ENCODE assay signal across 13 cellular contexts in the genomic region with DNA sequence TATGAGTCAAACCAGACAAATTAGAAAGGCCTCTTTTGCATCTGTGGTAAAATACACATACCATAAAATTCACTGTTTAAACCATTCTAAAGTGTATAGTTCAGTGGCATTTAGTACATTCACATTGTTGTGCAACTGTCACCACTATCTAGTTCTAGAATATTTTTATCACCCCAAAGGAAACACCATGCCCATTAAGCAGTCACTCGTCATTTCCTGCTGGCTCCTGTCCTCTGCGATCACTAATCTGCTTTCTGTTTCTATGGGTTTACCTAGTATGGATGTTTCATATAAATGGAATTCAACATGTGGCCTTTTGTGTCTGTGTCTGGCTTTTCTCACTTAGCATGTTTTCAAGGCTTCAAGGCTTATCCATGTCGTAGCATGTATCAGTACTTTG.
DNase-seq lines count a peak whose midpoint lies in the region; ATAC-seq and TF ChIP-seq lines count a peak whose summit lies in the region.
"Had no signal": no experiment of that assay in that cellular context is flagged by ENCODE, and none has a peak within 500 bp of the region (broad histone marks: within the 10 kb centered on the region; RNA-seq: fewer than 3 reads in every experiment).

No MANE protein-coding gene starts in this region.

- 92% methylated on average over 3 of the region's 3 CpGs for WGBS in mammary epithelial cell (ENCODE audit: low coverage, missing lambda C conversion rate)

- H3K4me3 Mint-ChIP-seq in activated CD8-positive, alpha-beta T cell treated with anti-CD3 and anti-CD28 coated beads for 36 hours, result no peak overlapping the region
- H3K4me3 Mint-ChIP-seq in activated CD8-positive, alpha-beta T cell treated with anti-CD3 and anti-CD28 coated beads, Interleukin-2, amount 10 ng/mL, durations not matched to agents 7 days and 5 days, result no peak overlapping the region
- H3K4me3 Mint-ChIP-seq: activated T-cell treated with anti-CD3 and anti-CD28 coated beads, Interleukin-2, amount 50 U/mL, for 4 hours had no signal

- no peaks in the 10 kb centered on the region for H3K4me1 ChIP-seq in mammary epithelial cell (ENCODE audit: insufficient read depth, low read length)
- H3K4me1 ChIP-seq: left ventricle myocardium inferior had no signal

- no peak overlapping the region for H3K27ac ChIP-seq in mammary epithelial cell (ENCODE audit: insufficient read depth, low read depth, low read length)
- H3K27ac ChIP-seq: 22Rv1, left ventricle myocardium inferior had no signal

- no peak overlapping the region for H3K9ac ChIP-seq in mammary epithelial cell (ENCODE audit: insufficient read depth, low read length)

- no peaks in the 10 kb centered on the region for H3K36me3 Mint-ChIP-seq in activated CD8-positive, alpha-beta T cell treated with anti-CD3 and anti-CD28 coated beads for 36 hours (ENCODE audit: low read depth)
- H3K36me3 Mint-ChIP-seq in activated CD8-positive, alpha-beta T cell treated with anti-CD3 and anti-CD28 coated beads, Interleukin-2, amount 10 ng/mL, durations not matched to agents 7 days and 5 days (ENCODE audit: low read depth), result no peaks in the 10 kb centered on the region

- H3K4me1 Mint-ChIP-seq in activated CD8-positive, alpha-beta T cell treated with anti-CD3 and anti-CD28 coated beads for 36 hours (ENCODE audit: low read depth), result peaks cover 2% of the 10 kb centered on the region
- peaks cover 4% of the 10 kb centered on the region for H3K4me1 Mint-ChIP-seq in activated CD8-positive, alpha-beta T cell treated with anti-CD3 and anti-CD28 coated beads, Interleukin-2, amount 10 ng/mL, durations not matched to agents 7 days and 5 days (ENCODE audit: low read depth)

- H2AFZ ChIP-seq in mammary epithelial cell (ENCODE audit: low read depth, low read length), result peak overlapping the region; percentile 25

- peak; percentile 34 for ATAC-seq in activated CD8-positive, alpha-beta T cell treated with anti-CD3 and anti-CD28 coated beads for 36 hours
- ATAC-seq in activated CD8-positive, alpha-beta T cell treated with anti-CD3 and anti-CD28 coated beads, Interleukin-2, amount 10 ng/mL, durations not matched to agents 7 days and 5 days, result no peak
- ATAC-seq in left colon, result no peak
- ATAC-seq: activated T-cell treated with anti-CD3 and anti-CD28 coated beads, Interleukin-2, amount 50 U/mL, for 4 hours had no signal

- peak; percentile 6 for DNase-seq in activated CD8-positive, alpha-beta T cell treated with anti-CD3 and anti-CD28 coated beads for 36 hours
- no peak for DNase-seq in activated CD8-positive, alpha-beta T cell treated with anti-CD3 and anti-CD28 coated beads, Interleukin-2, amount 10 ng/mL, durations not matched to agents 7 days and 5 days
- DNase-seq in M059J (ENCODE audit: low read depth) (peak; percentile 90), mammary epithelial cell (peak; percentile 70), retinal pigment epithelial cell (ENCODE audit: low read depth) (peak; percentile 26), NCI-H2196 treated with DMSO at 0.1 percent for 48 hours (lab: John Stamatoyannopoulos, UW; ENCODE audit: unreplicated experiment) (no peak), left colon (no peak), NCI-H128 (lab: John Stamatoyannopoulos, UW; ENCODE audit: unreplicated experiment) (no peak)
- DNase-seq: activated T-cell treated with anti-CD3 and anti-CD28 coated beads, Interleukin-2, amount 50 U/mL, for 4 hours; effector CD4-positive, alpha-beta T cell; left ventricle myocardium inferior; NCI-H2029 treated with DMSO at 0.1 percent for 48 hours had no signal

- no peak overlapping the region for H3K27ac Mint-ChIP-seq in activated CD8-positive, alpha-beta T cell treated with anti-CD3 and anti-CD28 coated beads for 36 hours
- H3K27ac Mint-ChIP-seq in activated CD8-positive, alpha-beta T cell treated with anti-CD3 and anti-CD28 coated beads, Interleukin-2, amount 10 ng/mL, durations not matched to agents 7 days and 5 days, result no peak overlapping the region

- H3K4me2 ChIP-seq in mammary epithelial cell (ENCODE audit: insufficient read depth, low read depth, low read length), result no peak overlapping the region

- no peaks in the 10 kb centered on the region for H3K27me3 Mint-ChIP-seq in activated CD8-positive, alpha-beta T cell treated with anti-CD3 and anti-CD28 coated beads for 36 hours
- no peaks in the 10 kb centered on the region for H3K27me3 Mint-ChIP-seq in activated CD8-positive, alpha-beta T cell treated with anti-CD3 and anti-CD28 coated beads, Interleukin-2, amount 10 ng/mL, durations not matched to agents 7 days and 5 days (ENCODE audit: low read depth)

- BruUV-seq in mammary epithelial cell (replicated peaks; lab: Mats Ljungman, UMichigan), result no TSS peak

- H3K4me3 ChIP-seq in mammary epithelial cell (replicated peaks in 1 of 3; ENCODE audit: insufficient read depth in 1 of 3, low read depth in 2 of 3, low read length in 3 of 3) (no peak overlapping the region), retinal pigment epithelial cell (ENCODE audit: low read length) (no peak overlapping the region)
- H3K4me3 ChIP-seq: left ventricle myocardium inferior had no signal

- in situ Hi-C loops in mammary epithelial cell (cut with MboI; ENCODE audit: low sequenced_read_pairs in 2 of 2), result no loop called here

- CTCF ChIA-PET in activated CD8-positive, alpha-beta T cell treated with anti-CD3 and anti-CD28 coated beads for 36 hours (lab: Charles Lee), result no interaction called here
- CTCF ChIA-PET in activated CD8-positive, alpha-beta T cell treated with anti-CD3 and anti-CD28 coated beads, Interleukin-2, amount 10 ng/mL, durations not matched to agents 7 days and 5 days (lab: Charles Lee), result no interaction called here
- CTCF ChIA-PET in mammary epithelial cell (lab: Charles Lee; ENCODE audit: low non-redundant PET), result no interaction called here

- dilution Hi-C loops in mammary epithelial cell (cut with HindIII; ENCODE audit: low sequenced_read_pairs), result no loop called here

- no peak for TF ChIP-seq CTCF in activated CD8-positive, alpha-beta T cell treated with anti-CD3 and anti-CD28 coated beads for 36 hours (IDR thresholded peaks at IDR 0.05)
- no peak for TF ChIP-seq CTCF in mammary epithelial cell (conservative IDR thresholded peaks at IDR 0.05 in 1 of 2, IDR thresholded peaks at IDR 0.05 in 1 of 2; ENCODE audit: extremely low read depth in 1 of 2, insufficient read depth in 1 of 2, low read depth in 1 of 2, low read length in 2 of 2)
- TF ChIP-seq CTCF in retinal pigment epithelial cell (conservative IDR thresholded peaks at IDR 0.05; ENCODE audit: low read depth, low read length), result no peak

- no peaks in the 10 kb centered on the region for H3K79me2 ChIP-seq in mammary epithelial cell (ENCODE audit: insufficient read depth, low read length)

- POLR2A ChIA-PET in activated CD8-positive, alpha-beta T cell treated with anti-CD3 and anti-CD28 coated beads for 36 hours (lab: Charles Lee), result no interaction called here
- POLR2A ChIA-PET in activated CD8-positive, alpha-beta T cell treated with anti-CD3 and anti-CD28 coated beads, Interleukin-2, amount 10 ng/mL, durations not matched to agents 7 days and 5 days (lab: Charles Lee), result no interaction called here

- H4K20me1 ChIP-seq in mammary epithelial cell (ENCODE audit: insufficient read depth, low read length), result no peaks in the 10 kb centered on the region

- H3K27me3 ChIP-seq in mammary epithelial cell (ENCODE audit: insufficient read depth, low read length), result no peaks in the 10 kb centered on the region

- intact Hi-C loops in activated CD8-positive, alpha-beta T cell treated with anti-CD3 and anti-CD28 coated beads for 36 hours (cut with micrococcal nuclease), result no loop called here
- intact Hi-C loops in mammary epithelial cell (cut with micrococcal nuclease), result no loop called here
- intact Hi-C loops in left colon (cut with DNase I, micrococcal nuclease), result no loop called here

- no peaks in the 10 kb centered on the region for H3K9me3 Mint-ChIP-seq in activated CD8-positive, alpha-beta T cell treated with anti-CD3 and anti-CD28 coated beads for 36 hours
- no peaks in the 10 kb centered on the region for H3K9me3 Mint-ChIP-seq in activated CD8-positive, alpha-beta T cell treated with anti-CD3 and anti-CD28 coated beads, Interleukin-2, amount 10 ng/mL, durations not matched to agents 7 days and 5 days (ENCODE audit: insufficient read depth)
- H3K9me3 Mint-ChIP-seq: activated T-cell treated with anti-CD3 and anti-CD28 coated beads, Interleukin-2, amount 50 U/mL, for 4 hours had no signal

- no peaks in the 10 kb centered on the region for H3K9me3 ChIP-seq in mammary epithelial cell (replicated peaks; ENCODE audit: insufficient read depth, low read length)
- H3K9me3 ChIP-seq: left ventricle myocardium inferior had no signal

- no peaks in the 10 kb centered on the region for H3K36me3 ChIP-seq in mammary epithelial cell (ENCODE audit: insufficient read depth, low read length)
- H3K36me3 ChIP-seq: left ventricle myocardium inferior had no signal

Comparison
In these comparisons a context has a peak if more than half of its experiments do, and no peak if none do; other contexts are left out.
1. DNase-seq: peak in activated CD8-positive, alpha-beta T cell treated with anti-CD3 and anti-CD28 coated beads for 36 hours (single experiment), M059J (single experiment), mammary epithelial cell (single experiment) and retinal pigment epithelial cell (single experiment); none in activated CD8-positive, alpha-beta T cell treated with anti-CD3 and anti-CD28 coated beads, Interleukin-2, amount 10 ng/mL, durations not matched to agents 7 days and 5 days (single experiment), NCI-H2196 treated with DMSO at 0.1 percent for 48 hours (single experiment), left colon (0 of 2) and NCI-H128 (single experiment).